ENCODE assay signal across 9 cellular contexts in genomic region chr9:32579706-32580331, GRCh38. TPM values are rescaled to one million over a fixed set of nuclear protein-coding genes. Genes with fewer than 3 reads are reported as not detected.
DNase-seq lines count a peak whose midpoint lies in the region; ATAC-seq and TF ChIP-seq lines count a peak whose summit lies in the region.
"Had no signal": no experiment of that assay in that cellular context is flagged by ENCODE, and none has a peak within 500 bp of the region (broad histone marks: within the 10 kb centered on the region; RNA-seq: fewer than 3 reads in every experiment).

No MANE protein-coding gene starts in this region.

- no peaks in the 10 kb centered on the region for H3K36me3 Mint-ChIP-seq in activated naive CD4-positive, alpha-beta T cell treated with anti-CD3 and anti-CD28 coated beads, Interleukin-2, amount 10 ng/mL, durations not matched to agents 7 days and 5 days

- CTCF ChIA-PET in activated naive CD4-positive, alpha-beta T cell treated with anti-CD3 and anti-CD28 coated beads, Interleukin-2, amount 10 ng/mL, durations not matched to agents 7 days and 5 days (lab: Charles Lee) = interaction anchor here (0.7 to 14.1 kb wide), 24 partner anchors 10 to 444 kb away, joined by 3 to 421 read pairs (median 4); partner anchors contain the start of genes ACO1 and RIGI

- no peaks in the 10 kb centered on the region for H3K79me2 ChIP-seq in Karpas-422 (ENCODE audit: low read length)

- H3K27ac ChIP-seq in Karpas-422 (ENCODE audit: low read length) (no peak overlapping the region), SK-N-MC (no peak overlapping the region), psoas muscle (no peak overlapping the region), aorta (ENCODE audit: low read depth in 1 of 2, low read length in 2 of 2) (no peak overlapping the region)
- H3K27ac ChIP-seq: BLaER1 treated with 17β-estradiol and CSF1 and Interleukin-3, amounts not matched to agents 10 nM and 100 nM had no signal

- no peak overlapping the region for H3K27ac Mint-ChIP-seq in activated naive CD4-positive, alpha-beta T cell treated with anti-CD3 and anti-CD28 coated beads, Interleukin-2, amount 10 ng/mL, durations not matched to agents 7 days and 5 days

- intact Hi-C loops in head of caudate nucleus (cut with DNase I) = loop anchor here (2.0 kb wide), 1 partner anchor 201 kb away; no protein-coding TSS in a partner anchor
- intact Hi-C loops in psoas muscle (cut with DNase I) = loop anchor here (1.0 to 5.0 kb wide), 3 partner anchors 148 to 389 kb away; no protein-coding TSS in a partner anchor
- intact Hi-C loops in aorta (cut with DNase I) = loop anchor here (2.0 kb wide), 2 partner anchors 201 to 389 kb away; no protein-coding TSS in a partner anchor

- peak in 2 of 4 donors; percentile 53 to 75 for ATAC-seq in psoas muscle
- no peak for ATAC-seq in aorta (ENCODE audit: low FRiP score)

- WGBS in psoas muscle, 3 donors = 20 to 21% (median 20%) methylated on average over 4 of the region's 4 CpGs
- 18 to 22% methylated on average over 4 of the region's 4 CpGs for WGBS in aorta, 2 donors

- no peaks in the 10 kb centered on the region for H3K36me3 ChIP-seq in Karpas-422 (ENCODE audit: insufficient read depth, low read length)
- H3K36me3 ChIP-seq in SK-N-MC (ENCODE audit: insufficient read depth, low read length) = no peaks in the 10 kb centered on the region
- no peaks in the 10 kb centered on the region for H3K36me3 ChIP-seq in psoas muscle (ENCODE audit: insufficient read depth in 1 of 2, low read depth in 1 of 2)
- H3K36me3 ChIP-seq in aorta (ENCODE audit: control insufficient read depth in 1 of 2, insufficient read depth in 2 of 2, low read length in 1 of 2) = no peaks in the 10 kb centered on the region
- H3K36me3 ChIP-seq: BLaER1 treated with 17β-estradiol and CSF1 and Interleukin-3, amounts not matched to agents 10 nM and 100 nM had no signal

- no peaks in the 10 kb centered on the region for H3K9me2 ChIP-seq in Karpas-422 (replicated peaks; ENCODE audit: insufficient read depth, low read length)

- no peaks in the 10 kb centered on the region for H4K20me1 ChIP-seq in Karpas-422 (ENCODE audit: insufficient read depth, low read depth, low read length)
- H4K20me1 ChIP-seq: BLaER1 treated with 17β-estradiol and CSF1 and Interleukin-3, amounts not matched to agents 10 nM and 100 nM had no signal

- H3K9ac ChIP-seq in Karpas-422 (ENCODE audit: low read length) (0 out of 2 replicates have a peak overlapping the region, but pooled peaks have one; percentile 45), SK-N-MC (ENCODE audit: insufficient read length) (no peak overlapping the region)
- H3K9ac ChIP-seq: BLaER1 treated with 17β-estradiol and CSF1 and Interleukin-3, amounts not matched to agents 10 nM and 100 nM had no signal

- no peak overlapping the region for H3K4me3 Mint-ChIP-seq in activated naive CD4-positive, alpha-beta T cell treated with anti-CD3 and anti-CD28 coated beads, Interleukin-2, amount 10 ng/mL, durations not matched to agents 7 days and 5 days

- no peaks in the 10 kb centered on the region for H3K9me3 Mint-ChIP-seq in activated naive CD4-positive, alpha-beta T cell treated with anti-CD3 and anti-CD28 coated beads, Interleukin-2, amount 10 ng/mL, durations not matched to agents 7 days and 5 days

- peak overlapping the region; percentile 53 for H3K4me2 ChIP-seq in Karpas-422 (ENCODE audit: low read depth, low read length, poor library complexity, severe bottlenecking)

- no peaks in the 10 kb centered on the region for H3K9me3 ChIP-seq in Karpas-422 (ENCODE audit: low read length)
- H3K9me3 ChIP-seq in SK-N-MC (ENCODE audit: low read depth, low read length) = no peaks in the 10 kb centered on the region
- H3K9me3 ChIP-seq in psoas muscle = no peaks in the 10 kb centered on the region
- H3K9me3 ChIP-seq in aorta (ENCODE audit: control insufficient read depth, low read length) = no peaks in the 10 kb centered on the region
- H3K9me3 ChIP-seq: BLaER1 treated with 17β-estradiol and CSF1 and Interleukin-3, amounts not matched to agents 10 nM and 100 nM had no signal

- peaks cover 17% of the 10 kb centered on the region for H3K4me1 ChIP-seq in Karpas-422 (ENCODE audit: low read length)
- no peaks in the 10 kb centered on the region for H3K4me1 ChIP-seq in psoas muscle
- no peaks in the 10 kb centered on the region for H3K4me1 ChIP-seq in aorta (ENCODE audit: control insufficient read depth in 1 of 2, insufficient read depth in 2 of 2, low read length in 2 of 2)

- peaks cover 5% of the 10 kb centered on the region for H3K27me3 Mint-ChIP-seq in activated naive CD4-positive, alpha-beta T cell treated with anti-CD3 and anti-CD28 coated beads, Interleukin-2, amount 10 ng/mL, durations not matched to agents 7 days and 5 days

- H3K4me1 Mint-ChIP-seq in activated naive CD4-positive, alpha-beta T cell treated with anti-CD3 and anti-CD28 coated beads, Interleukin-2, amount 10 ng/mL, durations not matched to agents 7 days and 5 days = no peaks in the 10 kb centered on the region

- H3K27me3 ChIP-seq in Karpas-422 (ENCODE audit: low read length) (no peaks in the 10 kb centered on the region), psoas muscle (ENCODE audit: insufficient read depth in 3 of 3, low read length in 2 of 3) (no peaks in the 10 kb centered on the region), aorta (ENCODE audit: control insufficient read depth in 1 of 2, insufficient read depth in 2 of 2, low read length in 1 of 2) (no peaks in the 10 kb centered on the region)
- H3K27me3 ChIP-seq: BLaER1 treated with 17β-estradiol and CSF1 and Interleukin-3, amounts not matched to agents 10 nM and 100 nM had no signal

- DNase-seq in NCI-H1436 (lab: John Stamatoyannopoulos, UW) (peak; percentile 51), NCI-H1436 treated with DMSO at 0.1 percent for 48 hours (lab: John Stamatoyannopoulos, UW) (no peak), Karpas-422 (peak; percentile 89), SK-N-MC (ENCODE audit: low read depth, low spot score) (peak; percentile 57), head of caudate nucleus (peak; percentile 26 to 92 (median 82)), psoas muscle (peak; percentile 59 to 76), aorta (peak; percentile 70 to 91)
- DNase-seq in activated naive CD4-positive, alpha-beta T cell treated with anti-CD3 and anti-CD28 coated beads, Interleukin-2, amount 10 ng/mL, durations not matched to agents 7 days and 5 days = peak; percentile 88

- TF ChIP-seq CTCF in psoas muscle (IDR thresholded peaks at IDR 0.05) = peak; percentile 91

- H3K4me3 ChIP-seq in Karpas-422 (ENCODE audit: low read length) (no peak overlapping the region), SK-N-MC (no peak overlapping the region), psoas muscle (no peak overlapping the region), aorta (ENCODE audit: low read length in 2 of 2) (no peak overlapping the region)
- H3K4me3 ChIP-seq: BLaER1 treated with 17β-estradiol and CSF1 and Interleukin-3, amounts not matched to agents 10 nM and 100 nM had no signal

- no peak overlapping the region; the same call in 1 of the 2 replicates for H2AFZ ChIP-seq in Karpas-422 (ENCODE audit: low read length)

RNA-seq across cellular contexts. Expression of gene NDUFB6, which starts 6.9 kb away (rescaled TPM):
- total RNA-seq in Karpas-422 (2014; rRNA removed; shearing (Covaris generic); ENCODE audit: low replicate concordance) = 72.4 and 95.6 TPM in 2 replicates
- total RNA-seq in psoas muscle (10 to 100 TPM; 59.6 to 75.4 (median 64.3) TPM), aorta (10 to 100 TPM; 29.5 to 44.6 TPM)
- polyA plus RNA-seq in psoas muscle (10 to 100 TPM; 81.3 to 90.8 (median 88.5) TPM), aorta (10 to 100 TPM; 41.6 to 55.2 TPM)

RNA-seq across cellular contexts. Expression of gene TOPORS, which starts 27.4 kb away (rescaled TPM):
- 16.3 and 21.2 TPM in 2 replicates for total RNA-seq in Karpas-422 (2014; rRNA removed; shearing (Covaris generic); ENCODE audit: low replicate concordance)
- total RNA-seq in psoas muscle (10 to 100 TPM in 2 of 4 donors, 1 to 10 TPM in 2; 7.2 to 12.1 (median 9.1) TPM), aorta (10 to 100 TPM; 16.9 to 17.0 TPM)
- polyA plus RNA-seq in psoas muscle (1 to 10 TPM; 6.2 to 9.8 (median 7.0) TPM), aorta (1 to 10 TPM; 7.8 to 8.6 TPM)

RNA-seq across cellular contexts. Expression of gene SMIM27, which starts 27.7 kb away (rescaled TPM):
- total RNA-seq in Karpas-422 (2014; rRNA removed; shearing (Covaris generic); ENCODE audit: low replicate concordance) = 3.5 and 12.6 TPM in 2 replicates
- total RNA-seq in psoas muscle = 10 to 100 TPM; 11.7 to 21.6 (median 16.1) TPM
- 1 to 10 TPM; 4.5 to 9.3 (median 8.5) TPM for polyA plus RNA-seq in psoas muscle
- total RNA-seq in aorta = 1 to 10 TPM; 6.5 to 6.7 TPM
- polyA plus RNA-seq in aorta = 10 to 100 TPM; 12.7 to 48.8 TPM

RNA-seq across cellular contexts. Expression of gene RIGI, which starts 53.8 kb away (rescaled TPM):
- 6.6 and 13.2 TPM in 2 replicates for total RNA-seq in Karpas-422 (2014; rRNA removed; shearing (Covaris generic); ENCODE audit: low replicate concordance)
- total RNA-seq in psoas muscle = 1 to 10 TPM; 3.3 to 4.4 (median 3.7) TPM
- 1 to 10 TPM; 1.3 to 5.4 (median 1.4) TPM for polyA plus RNA-seq in psoas muscle
- 10 to 100 TPM; 13.0 to 15.6 TPM for total RNA-seq in aorta
- polyA plus RNA-seq in aorta = 1 to 10 TPM; 3.9 to 9.3 TPM

RNA-seq across cellular contexts. Expression of gene TAF1L, which starts 55.6 kb away (rescaled TPM):
- total RNA-seq in Karpas-422 (2014; rRNA removed; shearing (Covaris generic); ENCODE audit: low replicate concordance) = not detected in 2 replicates
- not detected for total RNA-seq in psoas muscle
- under 1 TPM in 1 of 3 donors, not detected in 2; under 0.01 TPM for polyA plus RNA-seq in psoas muscle
- under 1 TPM in 1 of 2 donors, not detected in 1; 0.06 TPM for total RNA-seq in aorta
- polyA plus RNA-seq in aorta = under 1 TPM in 1 of 2 donors, not detected in 1; 0.13 TPM
